Comparison of ENCODE assay signal across 8 cellular contexts in the genomic region with DNA sequence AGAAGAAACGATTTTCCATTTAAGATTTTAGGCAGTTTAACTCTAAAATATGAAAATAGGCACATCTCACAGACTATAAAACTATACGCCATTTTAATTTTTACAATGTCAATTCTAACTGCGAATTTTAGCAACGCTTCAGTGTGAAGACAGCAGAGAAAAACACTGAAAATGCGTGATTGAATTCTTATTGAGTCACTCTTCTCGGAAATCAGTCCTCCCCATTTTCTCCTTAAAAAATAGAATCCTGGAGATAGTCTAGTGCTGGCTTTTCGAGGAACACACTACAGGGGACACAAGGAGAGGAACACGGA. TPM values are rescaled to one million over a fixed set of nuclear protein-coding genes. Genes with fewer than 3 reads are reported as not detected.
DNase-seq lines count a peak whose midpoint lies in the region; ATAC-seq and TF ChIP-seq lines count a peak whose summit lies in the region.

No MANE protein-coding gene starts in this region.

- H3K9me2 ChIP-seq in Loucy (replicated peaks; ENCODE audit: low read depth, low read length) (no peaks in the 10 kb centered on the region), neural cell (ENCODE audit: insufficient read depth, low read length) (no peaks in the 10 kb centered on the region)

- H3K4me1 ChIP-seq in BLaER1 (peaks cover 24% of the 10 kb centered on the region), Loucy (ENCODE audit: insufficient read depth, low read length, poor library complexity, severe bottlenecking) (peaks cover 36% of the 10 kb centered on the region), duodenal mucosa (ENCODE audit: control insufficient read depth in 1 of 2, insufficient read depth in 2 of 2, low read length in 2 of 2) (peaks cover 10 to 15% of the 10 kb centered on the region in 2 donors), mucosa of descending colon (ENCODE audit: low read depth) (peaks cover 9% of the 10 kb centered on the region)

- peak overlapping the region; percentile 87; the same call in 1 of the 2 replicates for H3K27ac ChIP-seq in BLaER1
- H3K27ac ChIP-seq in duodenal mucosa (ENCODE audit: low read depth, low read length) = no peak overlapping the region
- H3K27ac ChIP-seq in neural cell (ENCODE audit: low read length) = no peak overlapping the region

- H3K79me2 ChIP-seq in Loucy (ENCODE audit: insufficient read depth, low read length) = peaks cover 41% of the 10 kb centered on the region
- no peaks in the 10 kb centered on the region for H3K79me2 ChIP-seq in neural cell (replicated peaks; ENCODE audit: insufficient read depth, low read length)

- H3K4me3 ChIP-seq in BLaER1 = peak overlapping the region; percentile 85
- peak overlapping the region; percentile 78 for H3K4me3 ChIP-seq in Loucy (ENCODE audit: low read length, poor library complexity, severe bottlenecking)
- H3K4me3 ChIP-seq in duodenal mucosa (ENCODE audit: low read depth in 1 of 2, low read length in 2 of 2) = peak overlapping the region; percentile 87 to 90
- H3K4me3 ChIP-seq in neural cell (ENCODE audit: low read length) = peak overlapping the region; percentile 98
- H3K4me3 ChIP-seq in mucosa of descending colon = no peak overlapping the region

- TF ChIP-seq CTCF in Loucy (conservative IDR thresholded peaks at IDR 0.05; ENCODE audit: low read length) = no peak
- TF ChIP-seq CTCF in neural cell (IDR thresholded peaks at IDR 0.05; ENCODE audit: poor library complexity, severe bottlenecking) = no peak
- no peak for TF ChIP-seq CTCF in mucosa of descending colon (IDR thresholded peaks at IDR 0.05)

- TF ChIP-seq EP300 in neural cell (conservative IDR thresholded peaks at IDR 0.05; ENCODE audit: poor library complexity, severe bottlenecking) = no peak

- no peak for DNase-seq in cerebellar nuclear complex (lab: John Stamatoyannopoulos, UW)
- DNase-seq in mucosa of descending colon = no peak

- H3K36me3 ChIP-seq in BLaER1 = peaks cover 7% of the 10 kb centered on the region; the same call in 1 of the 2 replicates
- no peaks in the 10 kb centered on the region for H3K36me3 ChIP-seq in Loucy (ENCODE audit: insufficient read depth, low read length)
- H3K36me3 ChIP-seq in duodenal mucosa (ENCODE audit: control insufficient read depth in 1 of 2, insufficient read depth in 2 of 2, low read length in 2 of 2) = no peaks in the 10 kb centered on the region
- H3K36me3 ChIP-seq in neural cell (ENCODE audit: insufficient read depth, low read length) = no peaks in the 10 kb centered on the region
- H3K36me3 ChIP-seq in mucosa of descending colon (ENCODE audit: low read depth) = no peaks in the 10 kb centered on the region

- no peaks in the 10 kb centered on the region for H3F3A ChIP-seq in Loucy (ENCODE audit: low read depth)
- no peaks in the 10 kb centered on the region for H3F3A ChIP-seq in neural cell (ENCODE audit: insufficient read depth, low read length, poor library complexity, severe bottlenecking)

- intact Hi-C loops in mucosa of descending colon (cut with DNase I, micrococcal nuclease) = loop anchor here in 1 of 2 donors (10.0 kb wide), 1 partner anchor 131 kb away; the partner anchor contains the start of gene SS18

- peaks cover 31% of the 10 kb centered on the region for H4K20me1 ChIP-seq in BLaER1
- peaks cover 25% of the 10 kb centered on the region for H4K20me1 ChIP-seq in Loucy (ENCODE audit: insufficient read depth, low read length, poor library complexity, severe bottlenecking)
- H4K20me1 ChIP-seq in neural cell (ENCODE audit: insufficient read depth) = no peaks in the 10 kb centered on the region

- H3K27me3 ChIP-seq in BLaER1 (no peaks in the 10 kb centered on the region), Loucy (ENCODE audit: insufficient read depth, low read length, poor library complexity, severe bottlenecking) (no peaks in the 10 kb centered on the region), duodenal mucosa (ENCODE audit: control insufficient read depth in 1 of 2, insufficient read depth in 2 of 2, low read length in 2 of 2) (no peaks in the 10 kb centered on the region), neural cell (ENCODE audit: insufficient read depth, low read depth, low read length) (peaks cover 14% of the 10 kb centered on the region)

- TF ChIP-seq RAD21 in neural cell (conservative IDR thresholded peaks at IDR 0.05) = no peak

- H2AFZ ChIP-seq in Loucy (ENCODE audit: low read length) (peak overlapping the region; percentile 89), neural cell (ENCODE audit: low read depth, low read length) (no peak overlapping the region)

- H3K9ac ChIP-seq in BLaER1 (peak overlapping the region; percentile 87), Loucy (ENCODE audit: low read depth, low read length, poor library complexity, severe bottlenecking) (peak overlapping the region; percentile 81), duodenal mucosa (ENCODE audit: low read depth in 1 of 2, low read length in 2 of 2) (peak overlapping the region; percentile 56 to 65), neural cell (ENCODE audit: low read length) (peak overlapping the region; percentile 50)

- H3K9me3 ChIP-seq in BLaER1 (no peaks in the 10 kb centered on the region), Loucy (ENCODE audit: insufficient read depth, low read depth, low read length) (no peaks in the 10 kb centered on the region), duodenal mucosa (ENCODE audit: control insufficient read depth in 1 of 2, low read length in 2 of 2) (no peaks in the 10 kb centered on the region), neural cell (ENCODE audit: low read length) (no peaks in the 10 kb centered on the region), mucosa of descending colon (no peaks in the 10 kb centered on the region)

- TF ChIP-seq POLR2A in GM18505 (IDR thresholded peaks at IDR 0.05; ENCODE audit: borderline replicate concordance, extremely low read depth, insufficient read depth, insufficient read length) = no peak

- H3K4me2 ChIP-seq in BLaER1 (peak overlapping the region; percentile 84), Loucy (ENCODE audit: low read depth, low read length, poor library complexity, severe bottlenecking) (peak overlapping the region; percentile 83), neural cell (ENCODE audit: low read length) (peak overlapping the region; percentile 61)

- no peak for ATAC-seq in mucosa of descending colon
- ATAC-seq in HG03439 (IDR thresholded peaks at IDR 0.05; ENCODE audit: unreplicated experiment) = no peak
- no peak for ATAC-seq in GM18505 (IDR thresholded peaks at IDR 0.05; ENCODE audit: unreplicated experiment)

TF ChIP-seq in neural cell, 6 proteins besides CTCF, POLR2A, EP300 and RAD21:
- TF ChIP-seq EZH2 (IDR thresholded peaks at IDR 0.05; ENCODE audit: borderline replicate concordance, insufficient read depth, low read length, poor library complexity, severe bottlenecking) (no peak), SMC3 (conservative IDR thresholded peaks at IDR 0.05; ENCODE audit: poor library complexity) (no peak), POLR2AphosphoS5 (IDR thresholded peaks at IDR 0.05) (no peak), MXI1 (conservative IDR thresholded peaks at IDR 0.05; ENCODE audit: poor library complexity, severe bottlenecking) (no peak), TAF1 (IDR thresholded peaks at IDR 0.05; ENCODE audit: low read depth) (no peak)
- TF ChIP-seq, protein P1, sequence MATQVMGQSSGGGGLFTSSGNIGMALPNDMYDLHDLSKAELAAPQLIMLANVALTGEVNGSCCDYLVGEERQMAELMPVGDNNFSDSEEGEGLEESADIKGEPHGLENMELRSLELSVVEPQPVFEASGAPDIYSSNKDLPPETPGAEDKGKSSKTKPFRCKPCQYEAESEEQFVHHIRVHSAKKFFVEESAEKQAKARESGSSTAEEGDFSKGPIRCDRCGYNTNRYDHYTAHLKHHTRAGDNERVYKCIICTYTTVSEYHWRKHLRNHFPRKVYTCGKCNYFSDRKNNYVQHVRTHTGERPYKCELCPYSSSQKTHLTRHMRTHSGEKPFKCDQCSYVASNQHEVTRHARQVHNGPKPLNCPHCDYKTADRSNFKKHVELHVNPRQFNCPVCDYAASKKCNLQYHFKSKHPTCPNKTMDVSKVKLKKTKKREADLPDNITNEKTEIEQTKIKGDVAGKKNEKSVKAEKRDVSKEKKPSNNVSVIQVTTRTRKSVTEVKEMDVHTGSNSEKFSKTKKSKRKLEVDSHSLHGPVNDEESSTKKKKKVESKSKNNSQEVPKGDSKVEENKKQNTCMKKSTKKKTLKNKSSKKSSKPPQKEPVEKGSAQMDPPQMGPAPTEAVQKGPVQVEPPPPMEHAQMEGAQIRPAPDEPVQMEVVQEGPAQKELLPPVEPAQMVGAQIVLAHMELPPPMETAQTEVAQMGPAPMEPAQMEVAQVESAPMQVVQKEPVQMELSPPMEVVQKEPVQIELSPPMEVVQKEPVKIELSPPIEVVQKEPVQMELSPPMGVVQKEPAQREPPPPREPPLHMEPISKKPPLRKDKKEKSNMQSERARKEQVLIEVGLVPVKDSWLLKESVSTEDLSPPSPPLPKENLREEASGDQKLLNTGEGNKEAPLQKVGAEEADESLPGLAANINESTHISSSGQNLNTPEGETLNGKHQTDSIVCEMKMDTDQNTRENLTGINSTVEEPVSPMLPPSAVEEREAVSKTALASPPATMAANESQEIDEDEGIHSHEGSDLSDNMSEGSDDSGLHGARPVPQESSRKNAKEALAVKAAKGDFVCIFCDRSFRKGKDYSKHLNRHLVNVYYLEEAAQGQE (IDR thresholded peaks at IDR 0.05; ENCODE audit: borderline replicate concordance) = no peak
TF ChIP-seq in neural cell: peak in this region for 0.

RNA-seq across cellular contexts. Expression of gene TAF4B, which starts 0.4 kb away (rescaled TPM):
- 0.08 and 0.38 TPM in 2 replicates for polyA plus RNA-seq in neural cell
- polyA minus RNA-seq in neural cell = 0.97 and 1.4 TPM in 2 replicates
- total RNA-seq in mucosa of descending colon = 1 to 10 TPM; 3.4 to 4.1 (median 3.8) TPM
